Comparison of ENCODE assay signal across 1 cellular context in genomic region chr2:54497738-54498680, GRCh38.
TF ChIP-seq lines count a peak whose summit lies in the region.

No MANE protein-coding gene starts in this region.

TF ChIP-seq in HepG2, 621 proteins besides CTCF, POLR2A, EP300 and RAD21 (continued from another document and continues in another):
- 0 out of 2 replicates have a peak, but pooled peaks have one; percentile 29 for TF ChIP-seq KDM2A (CRISPR knock-in tag; IDR thresholded peaks at IDR 0.05; ENCODE audit: borderline replicate concordance, low read depth)
- no peak for TF ChIP-seq FOSL2 (CRISPR knock-in tag; IDR thresholded peaks at IDR 0.05)
- TF ChIP-seq HDAC2 (CRISPR knock-in tag; IDR thresholded peaks at IDR 0.05): peak; percentile 22; the same call in 1 of the 2 replicates
- no peak for TF ChIP-seq LCORL (IDR thresholded peaks at IDR 0.05)
- TF ChIP-seq LCORL (CRISPR knock-in tag; IDR thresholded peaks at IDR 0.05): no peak; the same call in 1 of the 2 replicates
- TF ChIP-seq ZNF329 (CRISPR knock-in tag; IDR thresholded peaks at IDR 0.05; ENCODE audit: low read depth): no peak
- no peak for TF ChIP-seq PPARG (CRISPR knock-in tag; conservative IDR thresholded peaks at IDR 0.05)
- TF ChIP-seq PHF21A (CRISPR knock-in tag; IDR thresholded peaks at IDR 0.05): no peak
- no peak for TF ChIP-seq ISX (CRISPR knock-in tag; conservative IDR thresholded peaks at IDR 0.05)
- TF ChIP-seq YEATS4 (CRISPR knock-in tag; IDR thresholded peaks at IDR 0.05; ENCODE audit: borderline replicate concordance): no peak
- no peak for TF ChIP-seq XBP1 (CRISPR knock-in tag; IDR thresholded peaks at IDR 0.05)
- no peak for TF ChIP-seq TP53 (CRISPR knock-in tag; conservative IDR thresholded peaks at IDR 0.05)
- TF ChIP-seq MYPOP (CRISPR knock-in tag; IDR thresholded peaks at IDR 0.05): no peak
- TF ChIP-seq ZNF746 (CRISPR knock-in tag; IDR thresholded peaks at IDR 0.05): no peak
- no peak for TF ChIP-seq ZNF556 (CRISPR knock-in tag; IDR thresholded peaks at IDR 0.05; ENCODE audit: borderline replicate concordance)
- TF ChIP-seq, protein P1, sequence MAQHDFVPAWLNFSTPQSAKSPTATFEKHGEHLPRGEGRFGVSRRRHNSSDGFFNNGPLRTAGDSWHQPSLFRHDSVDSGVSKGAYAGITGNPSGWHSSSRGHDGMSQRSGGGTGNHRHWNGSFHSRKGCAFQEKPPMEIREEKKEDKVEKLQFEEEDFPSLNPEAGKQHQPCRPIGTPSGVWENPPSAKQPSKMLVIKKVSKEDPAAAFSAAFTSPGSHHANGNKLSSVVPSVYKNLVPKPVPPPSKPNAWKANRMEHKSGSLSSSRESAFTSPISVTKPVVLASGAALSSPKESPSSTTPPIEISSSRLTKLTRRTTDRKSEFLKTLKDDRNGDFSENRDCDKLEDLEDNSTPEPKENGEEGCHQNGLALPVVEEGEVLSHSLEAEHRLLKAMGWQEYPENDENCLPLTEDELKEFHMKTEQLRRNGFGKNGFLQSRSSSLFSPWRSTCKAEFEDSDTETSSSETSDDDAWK (CRISPR knock-in tag; IDR thresholded peaks at IDR 0.05): no peak
- no peak; the same call in 1 of the 2 replicates for TF ChIP-seq ZNF292 (CRISPR knock-in tag; IDR thresholded peaks at IDR 0.05; ENCODE audit: borderline replicate concordance, low read depth)
- peak; percentile 62 for TF ChIP-seq STAG1 (CRISPR knock-in tag; IDR thresholded peaks at IDR 0.05)
- no peak for TF ChIP-seq JUNB (CRISPR knock-in tag; IDR thresholded peaks at IDR 0.05; ENCODE audit: borderline replicate concordance)
- TF ChIP-seq GABPA (IDR thresholded peaks at IDR 0.05; ENCODE audit: low read depth, low read length): no peak
- no peak for TF ChIP-seq GABPA (CRISPR knock-in tag; IDR thresholded peaks at IDR 0.05; ENCODE audit: low read depth)
- TF ChIP-seq CHCHD3 (CRISPR knock-in tag; IDR thresholded peaks at IDR 0.05): no peak
- TF ChIP-seq SP140L (CRISPR knock-in tag; IDR thresholded peaks at IDR 0.05; ENCODE audit: borderline replicate concordance): no peak
- no peak for TF ChIP-seq GTF3A (CRISPR knock-in tag; conservative IDR thresholded peaks at IDR 0.05)
- TF ChIP-seq ZNF768 (CRISPR knock-in tag; IDR thresholded peaks at IDR 0.05): no peak
- TF ChIP-seq KDM4B (CRISPR knock-in tag; IDR thresholded peaks at IDR 0.05): no peak; the same call in 1 of the 2 replicates
- TF ChIP-seq ZNF790 (CRISPR knock-in tag; IDR thresholded peaks at IDR 0.05; ENCODE audit: borderline replicate concordance): no peak
- TF ChIP-seq ZSCAN12 (CRISPR knock-in tag; IDR thresholded peaks at IDR 0.05): no peak
- no peak for TF ChIP-seq ZEB1 (IDR thresholded peaks at IDR 0.05; ENCODE audit: insufficient replicate concordance, low read depth)
- TF ChIP-seq ZSCAN31 (CRISPR knock-in tag; IDR thresholded peaks at IDR 0.05; ENCODE audit: low read depth): 0 out of 2 replicates have a peak, but pooled peaks have one; percentile 27
- no peak for TF ChIP-seq REPIN1 (CRISPR knock-in tag; IDR thresholded peaks at IDR 0.05; ENCODE audit: borderline replicate concordance, low read depth)
- no peak for TF ChIP-seq KLF13 (CRISPR knock-in tag; IDR thresholded peaks at IDR 0.05)
- TF ChIP-seq, protein P2, sequence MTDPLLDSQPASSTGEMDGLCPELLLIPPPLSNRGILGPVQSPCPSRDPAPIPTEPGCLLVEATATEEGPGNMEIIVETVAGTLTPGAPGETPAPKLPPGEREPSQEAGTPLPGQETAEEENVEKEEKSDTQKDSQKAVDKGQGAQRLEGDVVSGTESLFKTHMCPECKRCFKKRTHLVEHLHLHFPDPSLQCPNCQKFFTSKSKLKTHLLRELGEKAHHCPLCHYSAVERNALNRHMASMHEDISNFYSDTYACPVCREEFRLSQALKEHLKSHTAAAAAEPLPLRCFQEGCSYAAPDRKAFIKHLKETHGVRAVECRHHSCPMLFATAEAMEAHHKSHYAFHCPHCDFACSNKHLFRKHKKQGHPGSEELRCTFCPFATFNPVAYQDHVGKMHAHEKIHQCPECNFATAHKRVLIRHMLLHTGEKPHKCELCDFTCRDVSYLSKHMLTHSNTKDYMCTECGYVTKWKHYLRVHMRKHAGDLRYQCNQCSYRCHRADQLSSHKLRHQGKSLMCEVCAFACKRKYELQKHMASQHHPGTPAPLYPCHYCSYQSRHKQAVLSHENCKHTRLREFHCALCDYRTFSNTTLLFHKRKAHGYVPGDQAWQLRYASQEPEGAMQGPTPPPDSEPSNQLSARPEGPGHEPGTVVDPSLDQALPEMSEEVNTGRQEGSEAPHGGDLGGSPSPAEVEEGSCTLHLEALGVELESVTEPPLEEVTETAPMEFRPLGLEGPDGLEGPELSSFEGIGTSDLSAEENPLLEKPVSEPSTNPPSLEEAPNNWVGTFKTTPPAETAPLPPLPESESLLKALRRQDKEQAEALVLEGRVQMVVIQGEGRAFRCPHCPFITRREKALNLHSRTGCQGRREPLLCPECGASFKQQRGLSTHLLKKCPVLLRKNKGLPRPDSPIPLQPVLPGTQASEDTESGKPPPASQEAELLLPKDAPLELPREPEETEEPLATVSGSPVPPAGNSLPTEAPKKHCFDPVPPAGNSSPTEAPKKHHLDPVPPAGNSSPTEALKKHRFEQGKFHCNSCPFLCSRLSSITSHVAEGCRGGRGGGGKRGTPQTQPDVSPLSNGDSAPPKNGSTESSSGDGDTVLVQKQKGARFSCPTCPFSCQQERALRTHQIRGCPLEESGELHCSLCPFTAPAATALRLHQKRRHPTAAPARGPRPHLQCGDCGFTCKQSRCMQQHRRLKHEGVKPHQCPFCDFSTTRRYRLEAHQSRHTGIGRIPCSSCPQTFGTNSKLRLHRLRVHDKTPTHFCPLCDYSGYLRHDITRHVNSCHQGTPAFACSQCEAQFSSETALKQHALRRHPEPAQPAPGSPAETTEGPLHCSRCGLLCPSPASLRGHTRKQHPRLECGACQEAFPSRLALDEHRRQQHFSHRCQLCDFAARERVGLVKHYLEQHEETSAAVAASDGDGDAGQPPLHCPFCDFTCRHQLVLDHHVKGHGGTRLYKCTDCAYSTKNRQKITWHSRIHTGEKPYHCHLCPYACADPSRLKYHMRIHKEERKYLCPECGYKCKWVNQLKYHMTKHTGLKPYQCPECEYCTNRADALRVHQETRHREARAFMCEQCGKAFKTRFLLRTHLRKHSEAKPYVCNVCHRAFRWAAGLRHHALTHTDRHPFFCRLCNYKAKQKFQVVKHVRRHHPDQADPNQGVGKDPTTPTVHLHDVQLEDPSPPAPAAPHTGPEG (CRISPR knock-in tag; IDR thresholded peaks at IDR 0.05): no peak
- no peak for TF ChIP-seq TBX3 (IDR thresholded peaks at IDR 0.05; ENCODE audit: borderline replicate concordance)
- peak; percentile 69; the same call in 1 of the 2 replicates for TF ChIP-seq ZMYM4 (CRISPR knock-in tag; IDR thresholded peaks at IDR 0.05)
- TF ChIP-seq, protein P3, sequence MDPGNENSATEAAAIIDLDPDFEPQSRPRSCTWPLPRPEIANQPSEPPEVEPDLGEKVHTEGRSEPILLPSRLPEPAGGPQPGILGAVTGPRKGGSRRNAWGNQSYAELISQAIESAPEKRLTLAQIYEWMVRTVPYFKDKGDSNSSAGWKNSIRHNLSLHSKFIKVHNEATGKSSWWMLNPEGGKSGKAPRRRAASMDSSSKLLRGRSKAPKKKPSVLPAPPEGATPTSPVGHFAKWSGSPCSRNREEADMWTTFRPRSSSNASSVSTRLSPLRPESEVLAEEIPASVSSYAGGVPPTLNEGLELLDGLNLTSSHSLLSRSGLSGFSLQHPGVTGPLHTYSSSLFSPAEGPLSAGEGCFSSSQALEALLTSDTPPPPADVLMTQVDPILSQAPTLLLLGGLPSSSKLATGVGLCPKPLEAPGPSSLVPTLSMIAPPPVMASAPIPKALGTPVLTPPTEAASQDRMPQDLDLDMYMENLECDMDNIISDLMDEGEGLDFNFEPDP (CRISPR knock-in tag; conservative IDR thresholded peaks at IDR 0.05): no peak
- TF ChIP-seq RCOR2 (CRISPR knock-in tag; IDR thresholded peaks at IDR 0.05): no peak
- TF ChIP-seq ZNF782 (CRISPR knock-in tag; IDR thresholded peaks at IDR 0.05; ENCODE audit: borderline replicate concordance): no peak
- TF ChIP-seq DZIP1 (CRISPR knock-in tag; IDR thresholded peaks at IDR 0.05): no peak
- TF ChIP-seq ZNF335 (CRISPR knock-in tag; IDR thresholded peaks at IDR 0.05): no peak
- no peak for TF ChIP-seq NFIC (IDR thresholded peaks at IDR 0.05; ENCODE audit: low read length)
- no peak for TF ChIP-seq PAWR (CRISPR knock-in tag; IDR thresholded peaks at IDR 0.05; ENCODE audit: borderline replicate concordance)
- TF ChIP-seq RBM22 (optimal IDR thresholded peaks at IDR 0.05; ENCODE audit: low read length): no peak
- no peak for TF ChIP-seq U2AF2 (IDR thresholded peaks at IDR 0.05; ENCODE audit: low read depth, low read length)
- no peak for TF ChIP-seq NFE2L1 (CRISPR knock-in tag; IDR thresholded peaks at IDR 0.05; ENCODE audit: borderline replicate concordance)
- TF ChIP-seq, protein P4, sequence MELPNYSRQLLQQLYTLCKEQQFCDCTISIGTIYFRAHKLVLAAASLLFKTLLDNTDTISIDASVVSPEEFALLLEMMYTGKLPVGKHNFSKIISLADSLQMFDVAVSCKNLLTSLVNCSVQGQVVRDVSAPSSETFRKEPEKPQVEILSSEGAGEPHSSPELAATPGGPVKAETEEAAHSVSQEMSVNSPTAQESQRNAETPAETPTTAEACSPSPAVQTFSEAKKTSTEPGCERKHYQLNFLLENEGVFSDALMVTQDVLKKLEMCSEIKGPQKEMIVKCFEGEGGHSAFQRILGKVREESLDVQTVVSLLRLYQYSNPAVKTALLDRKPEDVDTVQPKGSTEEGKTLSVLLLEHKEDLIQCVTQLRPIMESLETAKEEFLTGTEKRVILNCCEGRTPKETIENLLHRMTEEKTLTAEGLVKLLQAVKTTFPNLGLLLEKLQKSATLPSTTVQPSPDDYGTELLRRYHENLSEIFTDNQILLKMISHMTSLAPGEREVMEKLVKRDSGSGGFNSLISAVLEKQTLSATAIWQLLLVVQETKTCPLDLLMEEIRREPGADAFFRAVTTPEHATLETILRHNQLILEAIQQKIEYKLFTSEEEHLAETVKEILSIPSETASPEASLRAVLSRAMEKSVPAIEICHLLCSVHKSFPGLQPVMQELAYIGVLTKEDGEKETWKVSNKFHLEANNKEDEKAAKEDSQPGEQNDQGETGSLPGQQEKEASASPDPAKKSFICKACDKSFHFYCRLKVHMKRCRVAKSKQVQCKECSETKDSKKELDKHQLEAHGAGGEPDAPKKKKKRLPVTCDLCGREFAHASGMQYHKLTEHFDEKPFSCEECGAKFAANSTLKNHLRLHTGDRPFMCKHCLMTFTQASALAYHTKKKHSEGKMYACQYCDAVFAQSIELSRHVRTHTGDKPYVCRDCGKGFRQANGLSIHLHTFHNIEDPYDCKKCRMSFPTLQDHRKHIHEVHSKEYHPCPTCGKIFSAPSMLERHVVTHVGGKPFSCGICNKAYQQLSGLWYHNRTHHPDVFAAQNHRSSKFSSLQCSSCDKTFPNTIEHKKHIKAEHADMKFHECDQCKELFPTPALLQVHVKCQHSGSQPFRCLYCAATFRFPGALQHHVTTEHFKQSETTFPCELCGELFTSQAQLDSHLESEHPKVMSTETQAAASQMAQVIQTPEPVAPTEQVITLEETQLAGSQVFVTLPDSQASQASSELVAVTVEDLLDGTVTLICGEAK (IDR thresholded peaks at IDR 0.05): no peak
- TF ChIP-seq, protein P4 (CRISPR knock-in tag; IDR thresholded peaks at IDR 0.05): no peak
- no peak for TF ChIP-seq ZBTB3 (CRISPR knock-in tag; IDR thresholded peaks at IDR 0.05; ENCODE audit: borderline replicate concordance, low read depth)
